Comparison of ENCODE assay signal across 21 cellular contexts in genomic region chr1:117638141-117638540, GRCh38. TPM values are rescaled to one million over a fixed set of nuclear protein-coding genes. Genes with fewer than 3 reads are reported as not detected.
DNase-seq lines count a peak whose midpoint lies in the region; ATAC-seq, FAIRE-seq and TF ChIP-seq lines count a peak whose summit lies in the region.
"Had no signal": no experiment of that assay in that cellular context is flagged by ENCODE, and none has a peak within 500 bp of the region (broad histone marks: within the 10 kb centered on the region; RNA-seq: fewer than 3 reads in every experiment).

No MANE protein-coding gene starts in this region.

- SMC1A ChIA-PET in GM12878 (lab: Charles Lee; ENCODE audit: uncharacterized antibody, unreplicated experiment) = interaction anchor here (1.2 to 1.6 kb wide), 3 partner anchors 10 to 103 kb away, joined by 3 to 5 read pairs (median 3); no protein-coding TSS in a partner anchor

- no peak overlapping the region for H3K9ac ChIP-seq in GM12878 (ENCODE audit: control insufficient read depth, insufficient read depth, low read length)

- peak overlapping the region in 1 of 7 donors; percentile 47 for H3K27ac Mint-ChIP-seq in CD4-positive, alpha-beta memory T cell
- H3K27ac Mint-ChIP-seq in stimulated activated naive CD8-positive, alpha-beta T cell treated with anti-CD3 and anti-CD28 coated beads, Interleukin-15, amount 100 ng/mL, for 72 hours = no peak overlapping the region

- no peak for TF ChIP-seq POLR2A in GM12878 (IDR thresholded peaks at IDR 0.05; ENCODE audit: low read depth, low read length)
- TF ChIP-seq POLR2A in thyroid gland (IDR thresholded peaks at IDR 0.05) = no peak

- H3K27ac ChIP-seq in GM12878 (ENCODE audit: control insufficient read depth, insufficient read depth) (no peak overlapping the region), thyroid gland (no peak overlapping the region)
- H3K27ac ChIP-seq in CD4-positive, alpha-beta memory T cell (ENCODE audit: low read depth, low read length) = no peak overlapping the region

- no peak overlapping the region for H3K4me3 Mint-ChIP-seq in CD4-positive, alpha-beta memory T cell
- H3K4me3 Mint-ChIP-seq in stimulated activated naive CD8-positive, alpha-beta T cell treated with anti-CD3 and anti-CD28 coated beads, Interleukin-15, amount 100 ng/mL, for 72 hours = no peak overlapping the region
- H3K4me3 Mint-ChIP-seq: CD8-positive, alpha-beta memory T cell had no signal

- peak; percentile 23 for DNase-seq in activated CD8-positive, alpha-beta memory T cell treated with anti-CD3 and anti-CD28 coated beads, Interleukin-2, amount 50 U/mL, for 48 hours
- DNase-seq in activated CD8-positive, alpha-beta memory T cell treated with anti-CD3 and anti-CD28 coated beads, Interleukin-2, amount 50 U/mL, for 4 hours = no peak
- no peak for DNase-seq in GM12878 (ENCODE audit: low read depth, low spot score)
- DNase-seq in mesenteric fat pad (ENCODE audit: low spot score) = peak; percentile 16
- no peak for DNase-seq in thyroid gland
- no peak for DNase-seq in GM13976 (ENCODE audit: low spot score)
- DNase-seq in CD4-positive, alpha-beta memory T cell = no peak
- no peak for DNase-seq in stimulated activated naive CD8-positive, alpha-beta T cell treated with anti-CD3 and anti-CD28 coated beads, Interleukin-15, amount 100 ng/mL, for 72 hours
- DNase-seq: CD8-positive, alpha-beta memory T cell; Kasumi-1; MG63; NCI-H1092; NCI-H1436 treated with DMSO at 0.1 percent for 48 hours; NCI-H2029; NCI-H2171; NCI-H446; NCI-H526 treated with DMSO at 0.1 percent for 48 hours; Right ventricle myocardium superior had no signal

- H3K36me3 Mint-ChIP-seq in CD4-positive, alpha-beta memory T cell = no peaks in the 10 kb centered on the region
- H3K36me3 Mint-ChIP-seq: CD8-positive, alpha-beta memory T cell had no signal

- H3K9me3 Mint-ChIP-seq in CD4-positive, alpha-beta memory T cell = no peaks in the 10 kb centered on the region
- no peaks in the 10 kb centered on the region for H3K9me3 Mint-ChIP-seq in stimulated activated naive CD8-positive, alpha-beta T cell treated with anti-CD3 and anti-CD28 coated beads, Interleukin-15, amount 100 ng/mL, for 72 hours
- H3K9me3 Mint-ChIP-seq: CD8-positive, alpha-beta memory T cell had no signal

- H3K79me2 ChIP-seq in GM12878 (ENCODE audit: control insufficient read depth, insufficient read depth, low read length) = no peaks in the 10 kb centered on the region

- peak; percentile 13 for FAIRE-seq in GM12878 (lab: Jason Lieb, UNC)
- FAIRE-seq: A204.1, D721Med, H54 had no signal

- H4K20me1 ChIP-seq in GM12878 (ENCODE audit: control insufficient read depth, insufficient read depth) = no peaks in the 10 kb centered on the region; the same call in 1 of the 2 replicates

- intact Hi-C loops in GM12878 (cut with micrococcal nuclease; ENCODE audit: unreplicated experiment) = no loop called here
- intact Hi-C loops in thyroid gland (cut with DNase I) = no loop called here
- intact Hi-C loops in CD4-positive, alpha-beta memory T cell (cut with micrococcal nuclease) = loop anchor here (5.0 kb wide), 1 partner anchor 34 kb away; no protein-coding TSS in a partner anchor

- RAD21 ChIA-PET in GM12878 (lab: Charles Lee; ENCODE audit: unreplicated experiment) = no interaction called here

- H3K27me3 Mint-ChIP-seq in CD4-positive, alpha-beta memory T cell = no peaks in the 10 kb centered on the region
- peaks cover 12% of the 10 kb centered on the region for H3K27me3 Mint-ChIP-seq in stimulated activated naive CD8-positive, alpha-beta T cell treated with anti-CD3 and anti-CD28 coated beads, Interleukin-15, amount 100 ng/mL, for 72 hours
- H3K27me3 Mint-ChIP-seq: CD8-positive, alpha-beta memory T cell had no signal

- in situ Hi-C loops in GM12878 (cut with MboI) (no loop called here), GM13976 (cut with MboI; ENCODE audit: low sequenced_read_pairs, unreplicated experiment) (no loop called here)

- H3K4me3 ChIP-seq in GM12878 = no peak overlapping the region
- no peak overlapping the region for H3K4me3 ChIP-seq in thyroid gland (replicated peaks in 1 of 3)
- no peak overlapping the region for H3K4me3 ChIP-seq in CD4-positive, alpha-beta memory T cell (ENCODE audit: low read length in 2 of 2)
- H3K4me3 ChIP-seq: MG63 had no signal

- H3K9me3 ChIP-seq in GM12878 (replicated peaks; ENCODE audit: control insufficient read depth, insufficient read depth, low read length) (no peaks in the 10 kb centered on the region), thyroid gland (no peaks in the 10 kb centered on the region)
- no peaks in the 10 kb centered on the region for H3K9me3 ChIP-seq in CD4-positive, alpha-beta memory T cell (ENCODE audit: control insufficient read depth in 1 of 2, low read length in 2 of 2)
- H3K9me3 ChIP-seq: MG63 had no signal

- 0% methylated on average over 1 of the region's 1 CpG for WGBS in GM12878 (ENCODE audit: insufficient coverage, insufficient replicate concordance, low lambda C conversion rate, missing lambda C conversion rate)
- WGBS in thyroid gland, 2 donors = 42 to 50% methylated on average over 1 of the region's 1 CpG

- TF ChIP-seq CTCF in GM12878 (IDR thresholded peaks at IDR 0.05 in 2 of 3, conservative IDR thresholded peaks at IDR 0.05 in 1 of 3; ENCODE audit: control insufficient read depth in 2 of 3, extremely low read depth in 1 of 3, insufficient read depth in 1 of 3, low read depth in 3 of 3, low read length in 3 of 3) = no peak
- no peak for TF ChIP-seq CTCF in thyroid gland (IDR thresholded peaks at IDR 0.05)
- TF ChIP-seq CTCF in GM13976 (IDR thresholded peaks at IDR 0.05; ENCODE audit: borderline replicate concordance, control extremely low read depth, extremely low read depth, insufficient read depth, missing control alignments) = no peak

- peaks cover 11 to 31% (median 18%) of the 10 kb centered on the region in 4 donors for H3K4me1 Mint-ChIP-seq in CD4-positive, alpha-beta memory T cell
- peaks cover 18% of the 10 kb centered on the region for H3K4me1 Mint-ChIP-seq in stimulated activated naive CD8-positive, alpha-beta T cell treated with anti-CD3 and anti-CD28 coated beads, Interleukin-15, amount 100 ng/mL, for 72 hours

- POLR2A ChIA-PET in GM12878 (lab: Charles Lee) = no interaction called here
- POLR2A ChIA-PET in CD4-positive, alpha-beta memory T cell (lab: Charles Lee; ENCODE audit: partially characterized antibody) = interaction anchor here (0.6 to 1.0 kb wide), 4 partner anchors 21 to 868 kb away, joined by 3 to 5 read pairs (median 3); no protein-coding TSS in a partner anchor

- H3K27me3 ChIP-seq in GM12878 (replicated peaks in 1 of 2; ENCODE audit: control insufficient read depth in 2 of 2, insufficient read depth in 2 of 2, low read length in 1 of 2) (peaks cover 3 to 5% of the 10 kb centered on the region in 2 experiments), thyroid gland (no peaks in the 10 kb centered on the region)
- H3K27me3 ChIP-seq in CD4-positive, alpha-beta memory T cell (ENCODE audit: insufficient read depth, low read length) = no peaks in the 10 kb centered on the region
- H3K27me3 ChIP-seq: MG63 had no signal

- ATAC-seq in GM12878 = no peak
- ATAC-seq in stimulated activated naive CD8-positive, alpha-beta T cell treated with anti-CD3 and anti-CD28 coated beads, Interleukin-15, amount 100 ng/mL, for 72 hours = no peak

- TF ChIP-seq RAD21 in GM12878 (IDR thresholded peaks at IDR 0.05; ENCODE audit: insufficient read depth, low read depth, low read length) = no peak

- H2AFZ ChIP-seq in GM12878 (ENCODE audit: control insufficient read depth, low read depth, low read length) = no peak overlapping the region

- H3K4me1 ChIP-seq in GM12878 (ENCODE audit: control insufficient read depth, insufficient read depth, low read length) = peaks cover 18% of the 10 kb centered on the region
- H3K4me1 ChIP-seq in thyroid gland = peaks cover 0 to 3% of the 10 kb centered on the region in 2 donors
- peaks cover 21% of the 10 kb centered on the region for H3K4me1 ChIP-seq in CD4-positive, alpha-beta memory T cell (ENCODE audit: insufficient read depth, low read length)

- no peak for TF ChIP-seq EP300 in GM12878 (IDR thresholded peaks at IDR 0.05; ENCODE audit: borderline replicate concordance in 1 of 2, control insufficient read depth in 1 of 2, low read depth in 2 of 2, low read length in 2 of 2)

- CTCF ChIA-PET in GM12878 (lab: Yijun Ruan, JAX) = interaction anchor here (1.0 kb wide), 1 partner anchor 117 kb away, joined by 3 read pairs; no protein-coding TSS in a partner anchor
- CTCF ChIA-PET in CD4-positive, alpha-beta memory T cell (lab: Charles Lee; ENCODE audit: partially characterized antibody) = interaction anchor here (1.0 to 1.9 kb wide), 4 partner anchors 9 to 116 kb away, joined by 3 to 5 read pairs (median 4); no protein-coding TSS in a partner anchor

- BruUV-seq in GM12878 (replicated peaks; lab: Mats Ljungman, UMichigan) = no TSS peak

- H3K36me3 ChIP-seq in GM12878 (ENCODE audit: control insufficient read depth in 2 of 2, insufficient read depth in 2 of 2, low read length in 1 of 2) = no peaks in the 10 kb centered on the region
- H3K36me3 ChIP-seq in thyroid gland = no peaks in the 10 kb centered on the region
- no peaks in the 10 kb centered on the region for H3K36me3 ChIP-seq in CD4-positive, alpha-beta memory T cell (ENCODE audit: insufficient read depth, low read length)
- H3K36me3 ChIP-seq: MG63 had no signal

- H3K4me2 ChIP-seq in GM12878 (ENCODE audit: control insufficient read depth, insufficient read depth) = no peak overlapping the region

TF ChIP-seq in GM12878, 131 proteins besides CTCF, POLR2A, EP300 and RAD21:
- TF ChIP-seq ZNF622 (IDR thresholded peaks at IDR 0.05) = no peak

RNA-seq across cellular contexts. Expression of gene TENT5C, which starts 32.3 kb away (rescaled TPM):
- total RNA-seq in GM12878 (2013; cell fraction: nucleolus; rRNA removed) = 0.20 TPM in 1 of 2 replicates, not detected in the other
- total RNA-seq in GM12878 (2014; rRNA removed) = 0.65 and 0.73 TPM in 2 replicates
- 0.76 and 0.78 TPM in 2 replicates for total RNA-seq in GM12878 (2014; rRNA removed; fragmentation: Illumina TruSeq; extraction: Trizol)
- total RNA-seq in GM12878 (2021) = 1.4 and 1.6 TPM in 2 replicates
- polyA plus RNA-seq in GM12878 (2011; ENCODE audit: low read depth) = 2.5 TPM
- polyA plus RNA-seq in GM12878 (2011; rRNA removed) = 0.19 and 0.20 TPM in 2 replicates
- 0.20 and 0.24 TPM in 2 replicates for polyA plus RNA-seq in GM12878 (2011; cell fraction: cytosol; rRNA removed)
- polyA plus RNA-seq in GM12878 (2011; cell fraction: nucleus; rRNA removed) = 0.09 and 0.23 TPM in 2 replicates
- 2.0 and 3.1 TPM in 2 replicates for polyA plus RNA-seq in GM12878 (2012)
- 1.1 and 1.3 TPM in 2 replicates for polyA plus RNA-seq in GM12878 (2014; fragmentation: Illumina TruSeq; extraction: Trizol)
- polyA plus RNA-seq in GM12878 (2014; fragmentation: Nextera tagmentation; extraction: Ambion mirVana) = under 1 TPM; 0.31 to 0.53 TPM
- 0.61 and 0.79 TPM in 2 replicates for polyA plus RNA-seq in GM12878 (2014; rRNA removed)
- 1 to 10 TPM; 2.2 to 2.4 TPM for polyA plus RNA-seq in GM12878 (2016; fragmentation: Nextera tagmentation; extraction: Ambion mirVana)
- polyA minus RNA-seq in GM12878 (2011; rRNA and poly(A)+ RNA removed) = 0.51 and 0.62 TPM in 2 replicates
- polyA minus RNA-seq in GM12878 (2011; cell fraction: cytosol; rRNA and poly(A)+ RNA removed) = 0.31 TPM in 1 of 2 replicates, not detected in the other
- 0.12 and 0.29 TPM in 2 replicates for polyA minus RNA-seq in GM12878 (2011; cell fraction: nucleus; rRNA and poly(A)+ RNA removed)
- total RNA-seq in mesenteric fat pad = 2.5 TPM
- total RNA-seq in thyroid gland = 10 to 100 TPM; 14.8 to 30.4 (median 22.2) TPM
- 10 to 100 TPM; 13.9 to 14.8 TPM for total RNA-seq in CD4-positive, alpha-beta memory T cell
- polyA plus RNA-seq in CD4-positive, alpha-beta memory T cell = 10 to 100 TPM in 1 of 2 donors, 1 to 10 TPM in 1; 5.3 to 43.0 TPM

Comparison
In these comparisons a context has a peak if more than half of its experiments do, and no peak if none do; other contexts are left out.
1. DNase-seq: peak in activated CD8-positive, alpha-beta memory T cell treated with anti-CD3 and anti-CD28 coated beads, Interleukin-2, amount 50 U/mL, for 48 hours (single experiment) and mesenteric fat pad (single experiment); none in activated CD8-positive, alpha-beta memory T cell treated with anti-CD3 and anti-CD28 coated beads, Interleukin-2, amount 50 U/mL, for 4 hours (single experiment), GM12878 (single experiment), thyroid gland (0 of 2), GM13976 (single experiment), CD4-positive, alpha-beta memory T cell (0 of 5) and stimulated activated naive CD8-positive, alpha-beta T cell treated with anti-CD3 and anti-CD28 coated beads, Interleukin-15, amount 100 ng/mL, for 72 hours (0 of 2).